1 cellular context compared by ENCODE assay signal in genomic region chr2:98734823-98735260, GRCh38.
TF ChIP-seq lines count a peak whose summit lies in the region.

No MANE protein-coding gene starts in this region.

TF ChIP-seq in HepG2, 621 proteins besides CTCF, POLR2A, EP300 and RAD21 (continued from another document and continues in another):
- TF ChIP-seq FOSL1 (CRISPR knock-in tag; IDR thresholded peaks at IDR 0.05; ENCODE audit: borderline replicate concordance) (0 out of 2 replicates have a peak, but pooled peaks have one; percentile 76), FOXJ3 (CRISPR knock-in tag; IDR thresholded peaks at IDR 0.05; ENCODE audit: borderline replicate concordance) (peak; percentile 57; the same call in 1 of the 2 replicates), STAG1 (CRISPR knock-in tag; IDR thresholded peaks at IDR 0.05) (no peak; the same call in 1 of the 2 replicates), AGO1 (IDR thresholded peaks at IDR 0.05; ENCODE audit: low read depth, low read length, poor library complexity, severe bottlenecking) (no peak), KAT7 (CRISPR knock-in tag; IDR thresholded peaks at IDR 0.05; ENCODE audit: borderline replicate concordance) (peak; percentile 83), MED13 (CRISPR knock-in tag; IDR thresholded peaks at IDR 0.05) (0 out of 2 replicates have a peak, but pooled peaks have one; percentile 60), TCF7L2 (IDR thresholded peaks at IDR 0.05; ENCODE audit: low read depth, low read length) (peak; percentile 75), FOSL2 (CRISPR knock-in tag; IDR thresholded peaks at IDR 0.05) (peak; percentile 90), ZFP36L1 (CRISPR knock-in tag; IDR thresholded peaks at IDR 0.05) (peak; percentile 70; the same call in 1 of the 2 replicates), ZNF672 (CRISPR knock-in tag; IDR thresholded peaks at IDR 0.05) (no peak), ZNF746 (CRISPR knock-in tag; IDR thresholded peaks at IDR 0.05) (no peak), PRDM10 (CRISPR knock-in tag; IDR thresholded peaks at IDR 0.05; ENCODE audit: low read depth) (peak; percentile 78; the same call in 1 of the 2 replicates), ZBTB2 (CRISPR knock-in tag; IDR thresholded peaks at IDR 0.05; ENCODE audit: low read depth) (0 out of 2 replicates have a peak, but pooled peaks have one; percentile 24), ZNF598 (CRISPR knock-in tag; IDR thresholded peaks at IDR 0.05; ENCODE audit: borderline replicate concordance) (no peak), MYPOP (CRISPR knock-in tag; IDR thresholded peaks at IDR 0.05) (peak; percentile 37; the same call in 1 of the 2 replicates), SIX4 (CRISPR knock-in tag; IDR thresholded peaks at IDR 0.05) (peak; percentile 91), CENPX (CRISPR knock-in tag; IDR thresholded peaks at IDR 0.05) (no peak), KDM3A (CRISPR knock-in tag; IDR thresholded peaks at IDR 0.05; ENCODE audit: low read depth) (no peak), FOXK2 (IDR thresholded peaks at IDR 0.05) (no peak), ZNF878 (CRISPR knock-in tag; IDR thresholded peaks at IDR 0.05) (peak; percentile 60; the same call in 1 of the 2 replicates), IKZF5 (CRISPR knock-in tag; IDR thresholded peaks at IDR 0.05) (peak; percentile 93), SIN3A (IDR thresholded peaks at IDR 0.05; ENCODE audit: borderline replicate concordance, low read depth, low read length) (no peak), CREB3 (CRISPR knock-in tag; IDR thresholded peaks at IDR 0.05) (peak; percentile 83; the same call in 1 of the 2 replicates), ERF (CRISPR knock-in tag; IDR thresholded peaks at IDR 0.05) (peak; percentile 83), ZNF850 (CRISPR knock-in tag; conservative IDR thresholded peaks at IDR 0.05) (no peak), ZNF20 (CRISPR knock-in tag; IDR thresholded peaks at IDR 0.05) (no peak), RBM22 (optimal IDR thresholded peaks at IDR 0.05; ENCODE audit: low read length) (peak; percentile 58), MTA3 (CRISPR knock-in tag; IDR thresholded peaks at IDR 0.05) (no peak), TEAD3 (CRISPR knock-in tag; optimal IDR thresholded peaks at IDR 0.05; ENCODE audit: borderline replicate concordance) (peak; percentile 72), HIVEP1 (CRISPR knock-in tag; IDR thresholded peaks at IDR 0.05) (no peak), SP4 (CRISPR knock-in tag; IDR thresholded peaks at IDR 0.05) (no peak), ARNTL (CRISPR knock-in tag; IDR thresholded peaks at IDR 0.05) (no peak), HDAC2 (CRISPR knock-in tag; IDR thresholded peaks at IDR 0.05) (peak; percentile 89), ZSCAN31 (CRISPR knock-in tag; IDR thresholded peaks at IDR 0.05; ENCODE audit: low read depth) (no peak), ZNF766 (CRISPR knock-in tag; IDR thresholded peaks at IDR 0.05; ENCODE audit: borderline replicate concordance) (no peak), KMT2B (CRISPR knock-in tag; IDR thresholded peaks at IDR 0.05) (peak; percentile 48; the same call in 1 of the 2 replicates), ZNF17 (CRISPR knock-in tag; IDR thresholded peaks at IDR 0.05) (no peak), TOE1 (CRISPR knock-in tag; IDR thresholded peaks at IDR 0.05) (no peak), RFX3 (CRISPR knock-in tag; IDR thresholded peaks at IDR 0.05) (0 out of 2 replicates have a peak, but pooled peaks have one; percentile 41), TEF (CRISPR knock-in tag; IDR thresholded peaks at IDR 0.05) (peak; percentile 85; the same call in 1 of the 2 replicates), KDM4B (CRISPR knock-in tag; IDR thresholded peaks at IDR 0.05) (no peak), RFX5 (IDR thresholded peaks at IDR 0.05; ENCODE audit: low read depth, low read length) (no peak), TAF15 (IDR thresholded peaks at IDR 0.05; ENCODE audit: low read depth, low read length, poor library complexity, severe bottlenecking) (no peak)
- TF ChIP-seq, protein P1, sequence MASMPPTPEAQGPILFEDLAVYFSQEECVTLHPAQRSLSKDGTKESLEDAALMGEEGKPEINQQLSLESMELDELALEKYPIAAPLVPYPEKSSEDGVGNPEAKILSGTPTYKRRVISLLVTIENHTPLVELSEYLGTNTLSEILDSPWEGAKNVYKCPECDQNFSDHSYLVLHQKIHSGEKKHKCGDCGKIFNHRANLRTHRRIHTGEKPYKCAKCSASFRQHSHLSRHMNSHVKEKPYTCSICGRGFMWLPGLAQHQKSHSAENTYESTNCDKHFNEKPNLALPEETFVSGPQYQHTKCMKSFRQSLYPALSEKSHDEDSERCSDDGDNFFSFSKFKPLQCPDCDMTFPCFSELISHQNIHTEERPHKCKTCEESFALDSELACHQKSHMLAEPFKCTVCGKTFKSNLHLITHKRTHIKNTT (CRISPR knock-in tag; IDR thresholded peaks at IDR 0.05) = no peak
- TF ChIP-seq, protein P2, sequence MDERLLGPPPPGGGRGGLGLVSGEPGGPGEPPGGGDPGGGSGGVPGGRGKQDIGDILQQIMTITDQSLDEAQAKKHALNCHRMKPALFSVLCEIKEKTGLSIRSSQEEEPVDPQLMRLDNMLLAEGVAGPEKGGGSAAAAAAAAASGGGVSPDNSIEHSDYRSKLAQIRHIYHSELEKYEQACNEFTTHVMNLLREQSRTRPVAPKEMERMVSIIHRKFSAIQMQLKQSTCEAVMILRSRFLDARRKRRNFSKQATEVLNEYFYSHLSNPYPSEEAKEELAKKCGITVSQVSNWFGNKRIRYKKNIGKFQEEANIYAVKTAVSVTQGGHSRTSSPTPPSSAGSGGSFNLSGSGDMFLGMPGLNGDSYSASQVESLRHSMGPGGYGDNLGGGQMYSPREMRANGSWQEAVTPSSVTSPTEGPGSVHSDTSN (CRISPR knock-in tag; IDR thresholded peaks at IDR 0.05) = 0 out of 2 replicates have a peak, but pooled peaks have one; percentile 19
- TF ChIP-seq, protein P3, sequence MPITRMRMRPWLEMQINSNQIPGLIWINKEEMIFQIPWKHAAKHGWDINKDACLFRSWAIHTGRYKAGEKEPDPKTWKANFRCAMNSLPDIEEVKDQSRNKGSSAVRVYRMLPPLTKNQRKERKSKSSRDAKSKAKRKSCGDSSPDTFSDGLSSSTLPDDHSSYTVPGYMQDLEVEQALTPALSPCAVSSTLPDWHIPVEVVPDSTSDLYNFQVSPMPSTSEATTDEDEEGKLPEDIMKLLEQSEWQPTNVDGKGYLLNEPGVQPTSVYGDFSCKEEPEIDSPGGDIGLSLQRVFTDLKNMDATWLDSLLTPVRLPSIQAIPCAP (CRISPR knock-in tag; IDR thresholded peaks at IDR 0.05; ENCODE audit: low read depth) = no peak
- TF ChIP-seq, protein P4, sequence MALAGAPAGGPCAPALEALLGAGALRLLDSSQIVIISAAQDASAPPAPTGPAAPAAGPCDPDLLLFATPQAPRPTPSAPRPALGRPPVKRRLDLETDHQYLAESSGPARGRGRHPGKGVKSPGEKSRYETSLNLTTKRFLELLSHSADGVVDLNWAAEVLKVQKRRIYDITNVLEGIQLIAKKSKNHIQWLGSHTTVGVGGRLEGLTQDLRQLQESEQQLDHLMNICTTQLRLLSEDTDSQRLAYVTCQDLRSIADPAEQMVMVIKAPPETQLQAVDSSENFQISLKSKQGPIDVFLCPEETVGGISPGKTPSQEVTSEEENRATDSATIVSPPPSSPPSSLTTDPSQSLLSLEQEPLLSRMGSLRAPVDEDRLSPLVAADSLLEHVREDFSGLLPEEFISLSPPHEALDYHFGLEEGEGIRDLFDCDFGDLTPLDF (CRISPR knock-in tag; IDR thresholded peaks at IDR 0.05) = no peak
- TF ChIP-seq, protein P5, sequence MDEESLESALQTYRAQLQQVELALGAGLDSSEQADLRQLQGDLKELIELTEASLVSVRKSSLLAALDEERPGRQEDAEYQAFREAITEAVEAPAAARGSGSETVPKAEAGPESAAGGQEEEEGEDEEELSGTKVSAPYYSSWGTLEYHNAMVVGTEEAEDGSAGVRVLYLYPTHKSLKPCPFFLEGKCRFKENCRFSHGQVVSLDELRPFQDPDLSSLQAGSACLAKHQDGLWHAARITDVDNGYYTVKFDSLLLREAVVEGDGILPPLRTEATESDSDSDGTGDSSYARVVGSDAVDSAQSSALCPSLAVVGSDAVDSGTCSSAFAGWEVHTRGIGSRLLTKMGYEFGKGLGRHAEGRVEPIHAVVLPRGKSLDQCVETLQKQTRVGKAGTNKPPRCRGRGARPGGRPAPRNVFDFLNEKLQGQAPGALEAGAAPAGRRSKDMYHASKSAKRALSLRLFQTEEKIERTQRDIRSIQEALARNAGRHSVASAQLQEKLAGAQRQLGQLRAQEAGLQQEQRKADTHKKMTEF (CRISPR knock-in tag; IDR thresholded peaks at IDR 0.05) = peak; percentile 94
- TF ChIP-seq, protein P6, sequence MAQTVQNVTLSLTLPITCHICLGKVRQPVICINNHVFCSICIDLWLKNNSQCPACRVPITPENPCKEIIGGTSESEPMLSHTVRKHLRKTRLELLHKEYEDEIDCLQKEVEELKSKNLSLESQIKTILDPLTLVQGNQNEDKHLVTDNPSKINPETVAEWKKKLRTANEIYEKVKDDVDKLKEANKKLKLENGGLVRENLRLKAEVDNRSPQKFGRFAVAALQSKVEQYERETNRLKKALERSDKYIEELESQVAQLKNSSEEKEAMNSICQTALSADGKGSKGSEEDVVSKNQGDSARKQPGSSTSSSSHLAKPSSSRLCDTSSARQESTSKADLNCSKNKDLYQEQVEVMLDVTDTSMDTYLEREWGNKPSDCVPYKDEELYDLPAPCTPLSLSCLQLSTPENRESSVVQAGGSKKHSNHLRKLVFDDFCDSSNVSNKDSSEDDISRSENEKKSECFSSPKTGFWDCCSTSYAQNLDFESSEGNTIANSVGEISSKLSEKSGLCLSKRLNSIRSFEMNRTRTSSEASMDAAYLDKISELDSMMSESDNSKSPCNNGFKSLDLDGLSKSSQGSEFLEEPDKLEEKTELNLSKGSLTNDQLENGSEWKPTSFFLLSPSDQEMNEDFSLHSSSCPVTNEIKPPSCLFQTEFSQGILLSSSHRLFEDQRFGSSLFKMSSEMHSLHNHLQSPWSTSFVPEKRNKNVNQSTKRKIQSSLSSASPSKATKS (CRISPR knock-in tag; IDR thresholded peaks at IDR 0.05) = no peak
